ENCODE assay signal across 2 cellular contexts in the genomic region with DNA sequence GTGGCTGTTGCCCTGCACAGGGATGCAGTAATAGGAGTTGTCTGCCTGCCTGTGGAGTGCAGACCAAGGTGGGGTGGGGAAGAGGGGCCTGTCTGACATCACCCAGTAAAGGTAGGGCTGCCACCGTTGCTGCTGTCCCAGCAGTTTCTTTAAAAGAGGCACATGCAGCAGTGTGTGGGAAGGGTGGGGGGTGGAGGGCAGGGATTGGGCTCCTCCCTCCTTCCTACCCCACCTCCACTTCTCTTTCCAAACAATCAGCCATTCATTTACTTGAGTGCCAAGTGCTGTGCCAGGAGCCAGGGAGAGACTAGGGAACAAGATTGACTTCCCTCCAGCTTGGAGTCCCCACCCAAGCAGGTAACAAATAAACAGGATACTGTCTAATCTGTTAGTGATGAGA.
TF ChIP-seq lines count a peak whose summit lies in the region.

No MANE protein-coding gene starts in this region.

TF ChIP-seq in SK-N-SH treated with all-trans-retinoic acid at 6 μM for 48 hours, 23 proteins besides CTCF, POLR2A, EP300 and RAD21 (continued from another document):
- TF ChIP-seq, protein P1, sequence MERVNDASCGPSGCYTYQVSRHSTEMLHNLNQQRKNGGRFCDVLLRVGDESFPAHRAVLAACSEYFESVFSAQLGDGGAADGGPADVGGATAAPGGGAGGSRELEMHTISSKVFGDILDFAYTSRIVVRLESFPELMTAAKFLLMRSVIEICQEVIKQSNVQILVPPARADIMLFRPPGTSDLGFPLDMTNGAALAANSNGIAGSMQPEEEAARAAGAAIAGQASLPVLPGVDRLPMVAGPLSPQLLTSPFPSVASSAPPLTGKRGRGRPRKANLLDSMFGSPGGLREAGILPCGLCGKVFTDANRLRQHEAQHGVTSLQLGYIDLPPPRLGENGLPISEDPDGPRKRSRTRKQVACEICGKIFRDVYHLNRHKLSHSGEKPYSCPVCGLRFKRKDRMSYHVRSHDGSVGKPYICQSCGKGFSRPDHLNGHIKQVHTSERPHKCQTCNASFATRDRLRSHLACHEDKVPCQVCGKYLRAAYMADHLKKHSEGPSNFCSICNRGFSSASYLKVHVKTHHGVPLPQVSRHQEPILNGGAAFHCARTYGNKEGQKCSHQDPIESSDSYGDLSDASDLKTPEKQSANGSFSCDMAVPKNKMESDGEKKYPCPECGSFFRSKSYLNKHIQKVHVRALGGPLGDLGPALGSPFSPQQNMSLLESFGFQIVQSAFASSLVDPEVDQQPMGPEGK (CRISPR knock-in tag; IDR thresholded peaks at IDR 0.05; ENCODE audit: borderline replicate concordance) = no peak

TF ChIP-seq in HepG2, 621 proteins besides CTCF, POLR2A, EP300 and RAD21 (continued from another document):
- TF ChIP-seq, protein P2, sequence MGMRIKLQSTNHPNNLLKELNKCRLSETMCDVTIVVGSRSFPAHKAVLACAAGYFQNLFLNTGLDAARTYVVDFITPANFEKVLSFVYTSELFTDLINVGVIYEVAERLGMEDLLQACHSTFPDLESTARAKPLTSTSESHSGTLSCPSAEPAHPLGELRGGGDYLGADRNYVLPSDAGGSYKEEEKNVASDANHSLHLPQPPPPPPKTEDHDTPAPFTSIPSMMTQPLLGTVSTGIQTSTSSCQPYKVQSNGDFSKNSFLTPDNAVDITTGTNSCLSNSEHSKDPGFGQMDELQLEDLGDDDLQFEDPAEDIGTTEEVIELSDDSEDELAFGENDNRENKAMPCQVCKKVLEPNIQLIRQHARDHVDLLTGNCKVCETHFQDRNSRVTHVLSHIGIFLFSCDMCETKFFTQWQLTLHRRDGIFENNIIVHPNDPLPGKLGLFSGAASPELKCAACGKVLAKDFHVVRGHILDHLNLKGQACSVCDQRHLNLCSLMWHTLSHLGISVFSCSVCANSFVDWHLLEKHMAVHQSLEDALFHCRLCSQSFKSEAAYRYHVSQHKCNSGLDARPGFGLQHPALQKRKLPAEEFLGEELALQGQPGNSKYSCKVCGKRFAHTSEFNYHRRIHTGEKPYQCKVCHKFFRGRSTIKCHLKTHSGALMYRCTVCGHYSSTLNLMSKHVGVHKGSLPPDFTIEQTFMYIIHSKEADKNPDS (CRISPR knock-in tag; IDR thresholded peaks at IDR 0.05) = peak; percentile 59; the same call in 1 of the 2 replicates
- TF ChIP-seq, protein P3, sequence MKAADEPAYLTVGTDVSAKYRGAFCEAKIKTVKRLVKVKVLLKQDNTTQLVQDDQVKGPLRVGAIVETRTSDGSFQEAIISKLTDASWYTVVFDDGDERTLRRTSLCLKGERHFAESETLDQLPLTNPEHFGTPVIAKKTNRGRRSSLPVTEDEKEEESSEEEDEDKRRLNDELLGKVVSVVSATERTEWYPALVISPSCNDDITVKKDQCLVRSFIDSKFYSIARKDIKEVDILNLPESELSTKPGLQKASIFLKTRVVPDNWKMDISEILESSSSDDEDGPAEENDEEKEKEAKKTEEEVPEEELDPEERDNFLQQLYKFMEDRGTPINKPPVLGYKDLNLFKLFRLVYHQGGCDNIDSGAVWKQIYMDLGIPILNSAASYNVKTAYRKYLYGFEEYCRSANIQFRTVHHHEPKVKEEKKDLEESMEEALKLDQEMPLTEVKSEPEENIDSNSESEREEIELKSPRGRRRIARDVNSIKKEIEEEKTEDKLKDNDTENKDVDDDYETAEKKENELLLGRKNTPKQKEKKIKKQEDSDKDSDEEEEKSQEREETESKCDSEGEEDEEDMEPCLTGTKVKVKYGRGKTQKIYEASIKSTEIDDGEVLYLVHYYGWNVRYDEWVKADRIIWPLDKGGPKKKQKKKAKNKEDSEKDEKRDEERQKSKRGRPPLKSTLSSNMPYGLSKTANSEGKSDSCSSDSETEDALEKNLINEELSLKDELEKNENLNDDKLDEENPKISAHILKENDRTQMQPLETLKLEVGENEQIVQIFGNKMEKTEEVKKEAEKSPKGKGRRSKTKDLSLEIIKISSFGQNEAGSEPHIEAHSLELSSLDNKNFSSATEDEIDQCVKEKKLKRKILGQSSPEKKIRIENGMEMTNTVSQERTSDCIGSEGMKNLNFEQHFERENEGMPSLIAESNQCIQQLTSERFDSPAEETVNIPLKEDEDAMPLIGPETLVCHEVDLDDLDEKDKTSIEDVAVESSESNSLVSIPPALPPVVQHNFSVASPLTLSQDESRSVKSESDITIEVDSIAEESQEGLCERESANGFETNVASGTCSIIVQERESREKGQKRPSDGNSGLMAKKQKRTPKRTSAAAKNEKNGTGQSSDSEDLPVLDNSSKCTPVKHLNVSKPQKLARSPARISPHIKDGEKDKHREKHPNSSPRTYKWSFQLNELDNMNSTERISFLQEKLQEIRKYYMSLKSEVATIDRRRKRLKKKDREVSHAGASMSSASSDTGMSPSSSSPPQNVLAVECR (CRISPR knock-in tag; IDR thresholded peaks at IDR 0.05; ENCODE audit: borderline replicate concordance) = 0 out of 2 replicates have a peak, but pooled peaks have one; percentile 23
- no peak for TF ChIP-seq PAX8 (CRISPR knock-in tag; IDR thresholded peaks at IDR 0.05; ENCODE audit: borderline replicate concordance)
- no peak for TF ChIP-seq SAFB2 (CRISPR knock-in tag; IDR thresholded peaks at IDR 0.05; ENCODE audit: borderline replicate concordance, low read depth)
- TF ChIP-seq ARNT2 (CRISPR knock-in tag; IDR thresholded peaks at IDR 0.05; ENCODE audit: low read depth) = no peak
- no peak for TF ChIP-seq ZFP36 (IDR thresholded peaks at IDR 0.05; ENCODE audit: borderline replicate concordance, low read depth, low read length, partially characterized antibody)
- TF ChIP-seq, protein P4, sequence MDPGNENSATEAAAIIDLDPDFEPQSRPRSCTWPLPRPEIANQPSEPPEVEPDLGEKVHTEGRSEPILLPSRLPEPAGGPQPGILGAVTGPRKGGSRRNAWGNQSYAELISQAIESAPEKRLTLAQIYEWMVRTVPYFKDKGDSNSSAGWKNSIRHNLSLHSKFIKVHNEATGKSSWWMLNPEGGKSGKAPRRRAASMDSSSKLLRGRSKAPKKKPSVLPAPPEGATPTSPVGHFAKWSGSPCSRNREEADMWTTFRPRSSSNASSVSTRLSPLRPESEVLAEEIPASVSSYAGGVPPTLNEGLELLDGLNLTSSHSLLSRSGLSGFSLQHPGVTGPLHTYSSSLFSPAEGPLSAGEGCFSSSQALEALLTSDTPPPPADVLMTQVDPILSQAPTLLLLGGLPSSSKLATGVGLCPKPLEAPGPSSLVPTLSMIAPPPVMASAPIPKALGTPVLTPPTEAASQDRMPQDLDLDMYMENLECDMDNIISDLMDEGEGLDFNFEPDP (CRISPR knock-in tag; conservative IDR thresholded peaks at IDR 0.05) = 0 out of 2 replicates have a peak, but pooled peaks have one; percentile 88
